25 cellular contexts compared by ENCODE assay signal in the genomic region with DNA sequence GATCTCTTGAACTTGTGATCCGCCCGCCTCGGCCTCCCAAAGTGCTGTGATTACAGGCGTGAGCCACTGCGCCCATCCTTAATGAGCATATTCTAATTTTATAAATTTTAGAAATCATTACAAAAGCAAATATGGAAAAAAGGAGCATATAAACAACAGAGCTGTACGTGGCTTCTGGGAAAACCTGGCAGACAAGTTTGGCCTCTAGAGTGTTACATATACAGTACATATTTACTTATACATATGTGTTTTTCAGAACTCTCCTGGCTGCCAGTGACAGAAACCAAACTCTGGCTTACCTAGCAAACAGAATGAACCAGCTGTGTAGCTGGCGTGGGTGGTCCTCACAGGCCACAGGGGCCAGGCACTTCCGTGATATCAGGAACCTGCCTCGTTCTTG. TPM values are rescaled to one million over a fixed set of nuclear protein-coding genes. Genes with fewer than 3 reads are reported as not detected.
"Had no signal": no experiment of that assay in that cellular context is flagged by ENCODE, and none has a peak within 500 bp of the region (broad histone marks: within the 10 kb centered on the region; RNA-seq: fewer than 3 reads in every experiment).

No MANE protein-coding gene starts in this region.

- H3K9me3 ChIP-seq: body of pancreas, heart left ventricle, sigmoid colon, testis had no signal

- H3K27me3 ChIP-seq: body of pancreas, heart left ventricle, sigmoid colon, testis had no signal

- FAIRE-seq: endothelial cell of umbilical vein had no signal

- H3K4me2 ChIP-seq: smooth muscle cell had no signal

- H3K27ac ChIP-seq: body of pancreas, heart left ventricle, sigmoid colon, testis had no signal

- ATAC-seq: activated CD4-positive, CD25-positive, alpha-beta regulatory T cell treated with anti-CD3 and anti-CD28 coated beads, Interleukin-2, amount 50 U/mL, for 24 hours; activated CD8-positive, alpha-beta T cell treated with anti-CD3 and anti-CD28 coated beads, Interleukin-2, amount 10 ng/mL, durations not matched to agents 7 days and 5 days; activated naive CD8-positive, alpha-beta T cell treated with anti-CD3 and anti-CD28 coated beads, Interleukin-2, amount 50 U/mL, for 24 hours; stimulated activated memory B cell treated with anti-CD40 and anti-IgM and Interleukin-4, amounts not matched to agents 10 μg/mL and 1 μg/mL and 100 μg/mL, for 72 hours had no signal

- H3K36me3 ChIP-seq: sigmoid colon had no signal

- DNase-seq: activated CD4-positive, alpha-beta T cell treated with anti-CD3 and anti-CD28 coated beads, Interleukin-2, amount 10 ng/mL, durations not matched to agents 7 days and 5 days; activated CD8-positive, alpha-beta T cell treated with anti-CD3 and anti-CD28 coated beads, Interleukin-2, amount 10 ng/mL, durations not matched to agents 7 days and 5 days; activated gamma-delta T cell; activated naive CD4-positive, alpha-beta T cell treated with anti-CD3 and anti-CD28 coated beads, Interleukin-2, amount 50 U/mL, for 16 hours; activated naive CD8-positive, alpha-beta T cell treated with anti-CD3 and anti-CD28 coated beads, Interleukin-2, amount 50 U/mL, for 24 hours; anterior cingulate cortex; caudate nucleus; effector memory CD4-positive, alpha-beta T cell; heart left ventricle; islet precursor cell; left colon; mesenchymal stem cell; nucleus accumbens; sigmoid colon; stimulated activated CD4-positive, alpha-beta T cell treated with anti-CD3 and anti-CD28 coated beads, Interleukin-15, amount 100 ng/mL, for 24 hours; testis; trophoblast cell had no signal

- H3K4me3 ChIP-seq: body of pancreas, heart left ventricle, sigmoid colon, smooth muscle cell, testis had no signal

- H3K4me1 ChIP-seq: body of pancreas, sigmoid colon, testis had no signal

RNA-seq across cellular contexts. Expression of a gene that starts 10.1 kb away (rescaled TPM):
- total RNA-seq: activated T-helper 1 cell treated with anti-CD3 and anti-CD28 coated beads, Interleukin-12 subunit alpha, Interleukin-12 subunit beta, Interleukin-2, Interleukin-4 antibody, amounts not matched to agents 30 ng/mL and 10 ng/mL and 1 ng/mL, durations not matched to agents 14 hours and 24 hours and 36 hours; mononuclear cell; T-helper 2 cell treated with Interferon-gamma antibody and Interleukin-4, amounts not matched to agents 100 ng/mL and 5 ng/mL, for 36 hours had no signal
